Comparison of ENCODE assay signal across 14 cellular contexts in the genomic region with DNA sequence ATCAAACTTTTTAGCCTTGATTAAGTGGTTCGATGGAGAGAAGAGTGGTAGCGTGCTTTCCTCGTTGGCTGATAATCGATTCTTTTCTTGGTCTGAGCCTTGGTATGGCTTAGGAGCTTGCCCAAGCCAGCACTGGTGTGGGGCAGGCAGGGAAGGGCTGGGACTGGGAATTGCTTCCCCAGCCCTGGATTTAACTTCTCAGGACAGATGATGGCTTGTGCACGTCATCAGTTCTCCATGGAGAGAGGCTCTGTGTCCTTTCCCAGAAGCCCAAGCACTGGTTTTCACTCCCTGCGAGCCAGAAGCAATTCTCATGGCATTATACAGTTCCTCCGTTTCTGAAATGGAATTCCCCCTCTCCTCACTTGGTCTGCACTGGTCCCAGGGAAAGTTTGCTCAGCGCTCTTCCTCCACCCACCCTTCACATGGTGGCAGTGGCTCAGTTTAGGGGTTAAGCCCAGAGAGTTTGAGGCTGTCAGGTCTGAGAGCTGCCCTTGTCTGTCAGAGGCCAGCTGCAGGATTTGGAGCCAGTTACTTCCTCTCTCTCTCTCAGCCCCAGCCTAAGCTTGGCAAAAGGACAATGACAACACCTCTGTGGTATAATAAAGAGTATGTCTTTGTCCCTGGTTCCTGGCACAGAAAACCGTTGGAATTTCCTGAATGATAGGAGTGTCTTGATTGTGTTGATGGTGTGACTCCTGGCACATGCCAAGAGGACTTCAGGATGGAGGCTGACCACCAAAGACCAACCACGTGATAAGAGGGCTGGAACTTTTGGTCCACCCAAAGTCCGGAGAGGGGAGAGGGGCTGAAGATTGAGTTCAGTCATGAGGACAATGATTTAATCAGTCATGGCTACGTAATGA.
A peak's percentile ranks its signal among the peaks of the same experiment; 100 is the strongest.
DNase-seq lines count a peak whose midpoint lies in the region; ATAC-seq and TF ChIP-seq lines count a peak whose summit lies in the region.
"Had no signal": no experiment of that assay in that cellular context is flagged by ENCODE, and none has a peak within 500 bp of the region (broad histone marks: within the 10 kb centered on the region; RNA-seq: fewer than 3 reads in every experiment).

No MANE protein-coding gene starts in this region.

- TF ChIP-seq CTCF in Panc1 (IDR thresholded peaks at IDR 0.05) (no peak), Calu3 (IDR thresholded peaks at IDR 0.05; ENCODE audit: unreplicated experiment) (no peak)

- H4K20me1 ChIP-seq in GM23248 (ENCODE audit: insufficient read depth), result no peaks in the 10 kb centered on the region

- H3K36me3 ChIP-seq in GM23248 (ENCODE audit: low read depth), result no peaks in the 10 kb centered on the region
- H3K36me3 ChIP-seq in Panc1 (ENCODE audit: control insufficient read depth, insufficient read depth, low read length), result no peaks in the 10 kb centered on the region

- in situ Hi-C loops in GM23248 (cut with MboI) (no loop called here), Panc1 (cut with HindIII; ENCODE audit: low pct_unique_long_range_greater_than_20kb, low sequenced_read_pairs) (no loop called here)

- H3K27me3 ChIP-seq in GM23248 (replicated peaks; ENCODE audit: insufficient read depth) (peaks cover 54% of the 10 kb centered on the region), Panc1 (ENCODE audit: control insufficient read depth, insufficient read depth, low read length) (0 out of 2 replicates have a peak, but pooled peaks cover 3% of the 10 kb centered on the region)

- H3K27ac Mint-ChIP-seq in Calu3 (ENCODE audit: unreplicated experiment), result no peak overlapping the region
- H3K27ac Mint-ChIP-seq: CD4-positive, CD25-positive, alpha-beta regulatory T cell; naive B cell; T-helper 1 cell treated with Interleukin-12 subunit alpha and Interleukin-12 subunit beta and Interleukin-4 antibody, amounts not matched to agents 30 μg/mL and 1 μg/mL, for 36 hours had no signal

- H3K4me3 Mint-ChIP-seq in Calu3 (ENCODE audit: low read depth, unreplicated experiment), result no peak overlapping the region
- H3K4me3 Mint-ChIP-seq: CD4-positive, CD25-positive, alpha-beta regulatory T cell; T-helper 1 cell treated with Interleukin-12 subunit alpha and Interleukin-12 subunit beta and Interleukin-4 antibody, amounts not matched to agents 30 μg/mL and 1 μg/mL, for 36 hours had no signal

- H3K4me1 Mint-ChIP-seq in Calu3 (ENCODE audit: low read depth, unreplicated experiment), result peaks cover 6% of the 10 kb centered on the region
- H3K4me1 Mint-ChIP-seq: CD4-positive, CD25-positive, alpha-beta regulatory T cell; naive B cell had no signal

- no peaks in the 10 kb centered on the region for H3F3A ChIP-seq in GM23248 (ENCODE audit: insufficient read depth)

- no peak overlapping the region for H3K9ac ChIP-seq in GM23248

- H3K79me2 ChIP-seq in GM23248 (ENCODE audit: insufficient read depth), result no peaks in the 10 kb centered on the region

- POLR2A ChIA-PET in Panc1 (lab: Charles Lee), result no interaction called here

- no peak overlapping the region for H2AFZ ChIP-seq in GM23248

- DNase-seq in GM23248 (peak; percentile 8), Panc1 (ENCODE audit: low read depth, low spot score) (no peak), globus pallidus (ENCODE audit: low spot score) (peak; percentile 64), putamen (ENCODE audit: low spot score) (peak; percentile 34), Calu3 (no peak), GM03348 (ENCODE audit: low spot score) (no peak), glomerular visceral epithelial cell (ENCODE audit: extremely low spot score) (no peak), inferior parietal cortex (ENCODE audit: extremely low spot score) (no peak)
- DNase-seq: CD4-positive, CD25-positive, alpha-beta regulatory T cell; naive B cell; NCI-H2227 treated with DMSO at 0.1 percent for 48 hours; stimulated activated CD4-positive, alpha-beta T cell treated with anti-CD3 and anti-CD28 coated beads, Interleukin-4, amount 100 ng/mL, for 24 hours; trophoblast cell had no signal

- H3K27me3 Mint-ChIP-seq in Calu3 (ENCODE audit: unreplicated experiment), result peaks cover 100% of the 10 kb centered on the region

- no peak overlapping the region for H3K27ac ChIP-seq in GM23248
- H3K27ac ChIP-seq in Panc1 (ENCODE audit: low read length), result no peak overlapping the region

- H3K4me2 ChIP-seq in GM23248 (ENCODE audit: unreplicated experiment), result no peak overlapping the region

- H3K36me3 Mint-ChIP-seq in Calu3 (ENCODE audit: insufficient read depth, unreplicated experiment), result peaks cover under 1% of the 10 kb centered on the region
- H3K36me3 Mint-ChIP-seq: CD4-positive, CD25-positive, alpha-beta regulatory T cell had no signal

- CTCF ChIA-PET in Panc1 (lab: Charles Lee) (no interaction called here), Calu3 (lab: Charles Lee) (no interaction called here)

- intact Hi-C loops in Panc1 (cut with micrococcal nuclease; ENCODE audit: unreplicated experiment) (no loop called here), Calu3 (cut with micrococcal nuclease; ENCODE audit: unreplicated experiment) (no loop called here)

- WGBS in GM23248 (ENCODE audit: low coverage in 1 of 2, low lambda C conversion rate in 2 of 2, missing lambda C conversion rate in 2 of 2), 2 experiments, result 25% methylated on average over 12 of the region's 12 CpGs

- H3K9me2 ChIP-seq in GM23248 (ENCODE audit: insufficient read depth), result no peaks in the 10 kb centered on the region

- H3K9me3 ChIP-seq in GM23248 (ENCODE audit: low read depth) (no peaks in the 10 kb centered on the region), Panc1 (ENCODE audit: control insufficient read depth, insufficient read depth, low read depth, low read length) (no peaks in the 10 kb centered on the region)

- BruUV-seq in Panc1 (replicated peaks; lab: Mats Ljungman, UMichigan) (no TSS peak), Calu3 (replicated peaks; lab: Mats Ljungman, UMichigan) (no TSS peak)

- H3K4me3 ChIP-seq in GM23248 (no peak overlapping the region), Panc1 (ENCODE audit: low read depth in 2 of 2, low read length in 2 of 2) (no peak overlapping the region)

- peak; percentile 66 for ATAC-seq in Panc1

- H3K9me3 Mint-ChIP-seq in Calu3 (ENCODE audit: low read depth, unreplicated experiment), result no peaks in the 10 kb centered on the region
- H3K9me3 Mint-ChIP-seq: T-helper 1 cell treated with Interleukin-12 subunit alpha and Interleukin-12 subunit beta and Interleukin-4 antibody, amounts not matched to agents 30 μg/mL and 1 μg/mL, for 36 hours had no signal

- H3K4me1 ChIP-seq in GM23248 (ENCODE audit: insufficient read depth) (no peaks in the 10 kb centered on the region), Panc1 (ENCODE audit: control insufficient read depth, insufficient read depth, low read length) (peaks cover 10% of the 10 kb centered on the region)

Comparison
In these comparisons a context has a peak if more than half of its experiments do, and no peak if none do; other contexts are left out.
1. DNase-seq: peak in GM23248 (single experiment), globus pallidus (single experiment) and putamen (single experiment); none in Panc1 (single experiment), Calu3 (single experiment), GM03348 (single experiment), glomerular visceral epithelial cell (single experiment) and inferior parietal cortex (single experiment).